In genomic region chr6:89563866-89564265, GRCh38 we compare ENCODE assay signal across 24 cellular contexts.
"Had no signal": no experiment of that assay in that cellular context is flagged by ENCODE, and none has a peak within 500 bp of the region (broad histone marks: within the 10 kb centered on the region; RNA-seq: fewer than 3 reads in every experiment).

No MANE protein-coding gene starts in this region.

- H3K36me3 ChIP-seq: spleen, thyroid gland had no signal

- H3K9me3 Mint-ChIP-seq: effector memory CD8-positive, alpha-beta T cell had no signal

- H3K27ac ChIP-seq: gastroesophageal sphincter, parathyroid adenoma, spleen, thyroid gland had no signal

- H3K27ac Mint-ChIP-seq: activated CD4-positive, alpha-beta T cell treated with anti-CD3 and anti-CD28 coated beads for 36 hours; activated naive CD8-positive, alpha-beta T cell; effector memory CD8-positive, alpha-beta T cell; nephron progenitor cell had no signal

- FAIRE-seq: colon, keratinocyte had no signal

- ATAC-seq: activated CD4-positive, alpha-beta T cell treated with anti-CD3 and anti-CD28 coated beads for 36 hours; effector memory CD8-positive, alpha-beta T cell; left ventricle myocardium superior; stimulated activated naive CD8-positive, alpha-beta T cell treated with anti-CD3 and anti-CD28 coated beads, Interleukin-15, Interleukin-2, amounts not matched to agents 100 U/mL and 50 U/mL, for 24 hours had no signal

- H3K4me3 ChIP-seq: gastroesophageal sphincter, spleen, thyroid gland had no signal

- DNase-seq: activated CD4-positive, alpha-beta T cell treated with anti-CD3 and anti-CD28 coated beads for 36 hours; activated CD4-positive, CD25-positive, alpha-beta regulatory T cell; activated effector memory CD4-positive, alpha-beta T cell treated with Interleukin-2 at 50 U/mL for 16 hours; activated naive CD4-positive, alpha-beta T cell treated with Interleukin-2 at 50 U/mL for 16 hours; activated T-cell treated with anti-CD3 and anti-CD28 coated beads for 4 hours; anterior cingulate cortex; effector memory CD8-positive, alpha-beta T cell; erythroblast; head of caudate nucleus; hippocampal formation; left cardiac atrium; left ventricle myocardium superior; nephron progenitor cell; occipital lobe; right cardiac atrium; spleen; stimulated activated naive CD8-positive, alpha-beta T cell treated with anti-CD3 and anti-CD28 coated beads, Interleukin-15, Interleukin-2, amounts not matched to agents 100 U/mL and 50 U/mL, for 24 hours; T-helper 1 cell; thyroid gland had no signal

- H3K27me3 ChIP-seq: gastroesophageal sphincter, spleen, thyroid gland had no signal

- H3K4me3 Mint-ChIP-seq: activated CD4-positive, alpha-beta T cell treated with anti-CD3 and anti-CD28 coated beads for 36 hours; activated naive CD8-positive, alpha-beta T cell; effector memory CD8-positive, alpha-beta T cell; nephron progenitor cell had no signal

- H3K4me1 ChIP-seq: parathyroid adenoma, spleen had no signal

- H3K9me3 ChIP-seq: gastroesophageal sphincter, spleen, thyroid gland had no signal

- H3K27me3 Mint-ChIP-seq: activated CD4-positive, alpha-beta T cell treated with anti-CD3 and anti-CD28 coated beads for 36 hours; activated naive CD8-positive, alpha-beta T cell; effector memory CD8-positive, alpha-beta T cell had no signal

- H3K36me3 Mint-ChIP-seq: activated naive CD8-positive, alpha-beta T cell had no signal

- H3K79me2 ChIP-seq: parathyroid adenoma had no signal

- H3K9ac ChIP-seq: parathyroid adenoma had no signal

- H3K4me1 Mint-ChIP-seq: activated CD4-positive, alpha-beta T cell treated with anti-CD3 and anti-CD28 coated beads for 36 hours had no signal

- H2AFZ ChIP-seq: parathyroid adenoma had no signal
